In the genomic region with DNA sequence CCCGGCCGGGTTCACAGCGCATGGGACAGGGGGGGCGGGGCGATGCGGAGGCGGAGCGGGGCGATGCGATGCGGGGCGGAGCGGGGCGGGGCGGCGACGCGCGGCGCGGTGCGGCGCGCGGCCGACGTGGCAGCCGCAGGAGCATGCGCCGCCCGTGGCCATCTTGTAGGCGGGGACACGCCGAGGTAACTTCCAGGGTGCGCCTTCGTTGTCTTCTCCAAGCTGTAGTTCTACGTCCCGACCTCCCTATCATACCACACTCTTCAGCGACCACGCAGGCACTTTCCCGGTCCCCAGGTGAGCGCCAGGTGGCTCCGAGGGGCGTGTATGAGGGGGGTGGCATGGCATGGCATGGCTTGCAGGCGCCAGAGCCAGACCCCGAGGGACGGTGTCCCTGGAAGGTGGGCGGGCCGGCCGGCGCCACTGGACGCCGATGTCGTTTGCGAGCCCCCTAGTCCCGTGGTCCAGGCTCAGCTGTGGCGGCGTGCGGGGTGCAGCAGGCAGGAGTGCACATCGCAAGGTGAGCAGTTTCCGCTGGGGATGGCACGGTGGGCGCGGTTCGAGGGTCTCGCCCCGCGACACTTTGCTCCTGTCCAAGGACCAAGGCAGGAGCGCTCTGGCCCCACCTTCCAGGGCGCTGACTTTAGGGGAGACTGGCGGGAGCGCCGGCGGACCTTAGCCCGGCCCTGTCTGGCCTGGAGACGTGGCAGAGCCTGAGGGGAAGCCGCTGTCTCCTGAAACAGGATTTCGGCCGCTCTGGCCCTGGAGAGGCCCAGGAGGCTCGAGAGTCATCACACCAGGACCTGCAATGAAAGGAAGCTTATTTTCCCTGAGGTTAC, we compare ENCODE assay signal across 8 cellular contexts.
A peak's percentile ranks its signal among the peaks of the same experiment; 100 is the strongest.
DNase-seq lines count a peak whose midpoint lies in the region; ATAC-seq and TF ChIP-seq lines count a peak whose summit lies in the region.

A gene (plus strand): TSS at position 161 of the 839 bp plus-strand sequence. CDS start 5,840 bp downstream, outside the sequence.

- no peaks in the 10 kb centered on the region for H3K27me3 ChIP-seq in layer of hippocampus (ENCODE audit: control insufficient read depth, insufficient read depth, low read length)

- peak within 1 kb of the TSS; percentile 81 for H3K27ac ChIP-seq in layer of hippocampus (ENCODE audit: low read depth, low read length)

- H3K4me3 ChIP-seq in AG09309 (ENCODE audit: control insufficient read depth, low read depth, low read length) (peak within 1 kb of the TSS; percentile 99), choroid plexus epithelial cell (ENCODE audit: low read depth, low read length) (peak within 1 kb of the TSS; percentile 100)

- DNase-seq in AG09309 (ENCODE audit: low read depth) (peak; percentile 38), NCI-H446 treated with DMSO at 0.1 percent for 48 hours (lab: John Stamatoyannopoulos, UW) (peak; percentile 48), choroid plexus epithelial cell (ENCODE audit: low read depth) (peak; percentile 89)
- DNase-seq in activated CD4-positive, alpha-beta T cell treated with anti-CD3 and anti-CD28 coated beads for 24 hours (ENCODE audit: low read depth in 2 of 2): peak; percentile 70 to 71
- peak; percentile 75 to 80 for DNase-seq in stimulated activated CD4-positive, alpha-beta T cell treated with anti-CD3 and anti-CD28 coated beads, Interleukin-1b, Interleukin-23, amount 100 ng/mL, for 4 hours (ENCODE audit: low read depth in 2 of 2)

- TF ChIP-seq CTCF in AG09309 (IDR thresholded peaks at IDR 0.05; ENCODE audit: control insufficient read depth, insufficient read depth, low read depth, low read length, missing control alignments) (no peak), choroid plexus epithelial cell (conservative IDR thresholded peaks at IDR 0.05; ENCODE audit: low read depth, low read length) (no peak)

- ATAC-seq in GM18909 (IDR thresholded peaks at IDR 0.05; ENCODE audit: poor library complexity, unreplicated experiment): peak; percentile 91
- ATAC-seq in HG03159 (IDR thresholded peaks at IDR 0.05; ENCODE audit: unreplicated experiment): peak; percentile 93

Comparison
In these comparisons a context has a peak if more than half of its experiments do, and no peak if none do; other contexts are left out.
1. Peak in every context shown above with its lines: DNase-seq, ATAC-seq, H3K4me3 ChIP-seq and H3K27ac ChIP-seq.
2. DNase-seq: peak in every context shown above with its lines; median percentile 89 in choroid plexus epithelial cell; 78 in stimulated activated CD4-positive, alpha-beta T cell treated with anti-CD3 and anti-CD28 coated beads, Interleukin-1b, Interleukin-23, amount 100 ng/mL, for 4 hours; 70 in activated CD4-positive, alpha-beta T cell treated with anti-CD3 and anti-CD28 coated beads for 24 hours; 48 in NCI-H446 treated with DMSO at 0.1 percent for 48 hours; 38 in AG09309.